8 cellular contexts compared by ENCODE assay signal in the genomic region with DNA sequence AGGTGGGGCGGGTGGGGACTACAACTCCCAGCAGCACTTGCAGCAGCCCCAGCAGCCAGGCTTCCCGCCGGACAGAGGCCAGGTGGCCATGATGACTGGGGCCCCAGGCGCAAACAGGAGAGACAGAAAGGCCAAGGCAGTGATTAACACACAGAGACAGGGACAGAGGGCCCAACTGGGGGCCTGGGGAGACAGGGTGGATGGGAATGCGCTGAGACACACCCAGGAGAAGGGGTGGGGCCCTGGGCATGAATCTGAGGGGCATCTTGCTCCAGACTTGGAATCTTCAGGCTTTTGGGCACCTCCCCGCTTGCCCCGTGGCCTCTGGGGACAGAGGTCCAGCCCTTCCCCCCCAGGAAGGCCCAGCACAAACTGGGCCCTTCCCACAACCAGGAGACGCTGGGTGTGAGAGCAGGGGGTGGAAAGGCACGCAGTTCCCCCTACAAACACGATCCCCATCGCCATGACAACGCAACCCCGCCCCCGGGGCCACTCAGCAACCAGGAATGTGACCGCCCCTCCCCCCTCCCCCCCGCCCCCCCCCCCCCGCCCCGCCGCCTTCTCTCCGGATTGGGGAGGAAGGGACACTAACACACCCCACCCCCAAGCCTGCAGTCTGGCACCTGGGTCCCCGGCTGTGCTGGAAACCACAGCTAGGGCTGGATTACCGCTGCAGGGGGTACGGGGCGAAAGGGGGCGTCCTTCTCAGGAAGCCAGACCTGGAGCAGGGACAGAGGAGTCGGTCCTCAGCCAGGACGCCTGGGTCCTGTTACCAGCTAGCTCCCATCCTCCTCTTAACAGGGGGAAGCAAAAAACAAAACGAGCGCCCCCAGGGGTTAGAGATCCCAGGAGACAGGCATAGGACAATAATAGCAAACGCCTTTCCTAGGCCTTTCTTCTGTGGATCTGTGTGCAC. TPM values are rescaled to one million over a fixed set of nuclear protein-coding genes. Genes with fewer than 3 reads are reported as not detected.
DNase-seq lines count a peak whose midpoint lies in the region; ATAC-seq and TF ChIP-seq lines count a peak whose summit lies in the region.

No MANE protein-coding gene starts in this region.

- H2BK120ac ChIP-seq in IMR-90 (ENCODE audit: low read depth, low read length), result peak overlapping the region; percentile 95

- H2BK20ac ChIP-seq in IMR-90 (ENCODE audit: low read depth, low read length), result peak overlapping the region; percentile 74

- H3K4me1 ChIP-seq in IMR-90 (ENCODE audit: control insufficient read depth, insufficient read depth, low read length) (peaks cover 31% of the 10 kb centered on the region), OCI-LY7 (ENCODE audit: insufficient read depth, low read length, poor library complexity, severe bottlenecking) (peaks cover 44% of the 10 kb centered on the region), foreskin keratinocyte (peaks cover 24% of the 10 kb centered on the region)

- peak; percentile 52 for ATAC-seq in IMR-90 (ENCODE audit: low read depth)
- peak; percentile 53 for ATAC-seq in foreskin keratinocyte
- ATAC-seq in natural killer cell treated with Interleukin-12 subunit alpha and Interleukin-12 subunit beta and Interleukin-15 and Interleukin-18, amount 100 ng/mL, for 72 hours, result peak; percentile 34 to 49
- ATAC-seq in HG03159 (IDR thresholded peaks at IDR 0.05; ENCODE audit: unreplicated experiment), result no peak

- peak overlapping the region; percentile 97 for H3K23ac ChIP-seq in IMR-90 (ENCODE audit: low read depth, low read length)

- no peak; the same call in none of the 2 replicates for TF ChIP-seq POLR2A in IMR-90 (IDR thresholded peaks at IDR 0.05; ENCODE audit: low read depth, low read length)

- H4K8ac ChIP-seq in IMR-90 (ENCODE audit: low read depth in 2 of 2, low read length in 2 of 2), result peak overlapping the region; percentile 96 to 98

- POLR2A ChIA-PET in IMR-90 (lab: Charles Lee; ENCODE audit: unreplicated experiment) (no interaction called here), OCI-LY7 (lab: Charles Lee) (interaction anchor here (1.1 to 1.5 kb wide), 2 partner anchors 18 to 20 kb away, joined by 3 to 6 read pairs; partner anchors contain the start of gene ISG20L2)

- peak; percentile 17; the same call in 1 of the 2 replicates for TF ChIP-seq CTCF in IMR-90 (conservative IDR thresholded peaks at IDR 0.05; ENCODE audit: low read depth, low read length)
- TF ChIP-seq CTCF in OCI-LY7 (conservative IDR thresholded peaks at IDR 0.05; ENCODE audit: low read length), result peak; percentile 71
- peak; percentile 41 for TF ChIP-seq CTCF in foreskin keratinocyte (conservative IDR thresholded peaks at IDR 0.05)
- TF ChIP-seq CTCF in type B pancreatic cell (conservative IDR thresholded peaks at IDR 0.05), result peak; percentile 59

- peak; percentile 65 for DNase-seq in DMS114 treated with DMSO at 0.1 percent for 48 hours (lab: John Stamatoyannopoulos, UW; ENCODE audit: unreplicated experiment)
- DNase-seq in IMR-90, result peak; percentile 90
- peak; percentile 74 for DNase-seq in OCI-LY7 (ENCODE audit: low spot score)
- DNase-seq in activated naive CD4-positive, alpha-beta T cell treated with anti-CD3 and anti-CD28 coated beads, Interleukin-2, amount 50 U/mL, for 16 hours, result peak; percentile 51
- DNase-seq in foreskin keratinocyte, result peak; percentile 79 to 90
- peak; percentile 71 for DNase-seq in natural killer cell treated with Interleukin-12 subunit alpha and Interleukin-12 subunit beta and Interleukin-15 and Interleukin-18, amount 100 ng/mL, for 72 hours (ENCODE audit: low spot score)
- peak; percentile 89 for DNase-seq in type B pancreatic cell (ENCODE audit: extremely low spot score, unreplicated experiment)

- CTCF ChIA-PET in IMR-90 (lab: Yijun Ruan, JAX), result interaction anchor here (1.0 to 1.2 kb wide), 3 partner anchors 17 to 57 kb away, joined by 3 to 4 read pairs (median 4); partner anchors contain the start of gene METTL25B
- CTCF ChIA-PET in OCI-LY7 (lab: Charles Lee; ENCODE audit: unreplicated experiment), result interaction anchor here (1.0 kb wide), 1 partner anchor 21 kb away, joined by 5 read pairs; no protein-coding TSS in a partner anchor

- peaks cover 8% of the 10 kb centered on the region for H3K36me3 Mint-ChIP-seq in natural killer cell treated with Interleukin-12 subunit alpha and Interleukin-12 subunit beta and Interleukin-15 and Interleukin-18, amount 100 ng/mL, for 72 hours
- peaks cover 8% of the 10 kb centered on the region for H3K36me3 Mint-ChIP-seq in type B pancreatic cell

- H2AFZ ChIP-seq in IMR-90 (replicated peaks; ENCODE audit: low read length, poor library complexity) (peak overlapping the region; percentile 79), OCI-LY7 (ENCODE audit: low read length) (no peak overlapping the region)

- H3K4me2 ChIP-seq in IMR-90 (ENCODE audit: low read depth, low read length) (peak overlapping the region; percentile 94), OCI-LY7 (ENCODE audit: low read length) (peak overlapping the region; percentile 99)

- in situ Hi-C loops in IMR-90 (cut with MboI; ENCODE audit: low sequenced_read_pairs), result no loop called here

- H3K9me1 ChIP-seq in IMR-90 (ENCODE audit: insufficient read depth, low read length), result peaks cover 22% of the 10 kb centered on the region; the same call in 1 of the 2 replicates

- no peaks in the 10 kb centered on the region for H3K27me3 Mint-ChIP-seq in natural killer cell treated with Interleukin-12 subunit alpha and Interleukin-12 subunit beta and Interleukin-15 and Interleukin-18, amount 100 ng/mL, for 72 hours
- H3K27me3 Mint-ChIP-seq in type B pancreatic cell, result no peaks in the 10 kb centered on the region

- H3K27ac ChIP-seq in IMR-90 (ENCODE audit: insufficient read depth, low read length) (peak overlapping the region; percentile 95), OCI-LY7 (ENCODE audit: low read depth, low read length, poor library complexity, severe bottlenecking) (peak overlapping the region; percentile 81), foreskin keratinocyte (peak overlapping the region; percentile 100)

- BruUV-seq in IMR-90 (replicated peaks; lab: Mats Ljungman, UMichigan) (no TSS peak), OCI-LY7 (replicated peaks; lab: Mats Ljungman, UMichigan) (no TSS peak)

- peaks cover 58 to 64% of the 10 kb centered on the region in 2 donors for H3K4me1 Mint-ChIP-seq in natural killer cell treated with Interleukin-12 subunit alpha and Interleukin-12 subunit beta and Interleukin-15 and Interleukin-18, amount 100 ng/mL, for 72 hours (ENCODE audit: low read depth in 2 of 2)
- H3K4me1 Mint-ChIP-seq in type B pancreatic cell (ENCODE audit: unreplicated experiment), result peaks cover 39% of the 10 kb centered on the region

- H3K4me3 ChIP-seq in IMR-90 (ENCODE audit: insufficient read depth, low read depth, low read length) (peak overlapping the region; percentile 47), OCI-LY7 (ENCODE audit: low read depth, low read length, poor library complexity, severe bottlenecking) (peak overlapping the region; percentile 85)

- H4K91ac ChIP-seq in IMR-90 (ENCODE audit: insufficient read depth, low read depth, low read length), result peak overlapping the region; percentile 99

- 0 out of 2 replicates have a peak, but pooled peaks cover 11% of the 10 kb centered on the region for H4K20me1 ChIP-seq in IMR-90 (ENCODE audit: insufficient read depth, low read length)
- peaks cover 9% of the 10 kb centered on the region; the same call in 1 of the 2 replicates for H4K20me1 ChIP-seq in OCI-LY7 (ENCODE audit: insufficient read depth, low read length)

- no peaks in the 10 kb centered on the region for H3K9me2 ChIP-seq in OCI-LY7 (ENCODE audit: insufficient read depth, low read length)

- no peaks in the 10 kb centered on the region for H3K27me3 ChIP-seq in IMR-90 (ENCODE audit: control insufficient read depth, insufficient read depth, low read length)
- no peaks in the 10 kb centered on the region for H3K27me3 ChIP-seq in foreskin keratinocyte

- H3K79me1 ChIP-seq in IMR-90 (ENCODE audit: low read depth in 1 of 2, low read length in 2 of 2), result peaks cover 6 to 62% of the 10 kb centered on the region in 2 experiments; a peak in 3 of 4 replicates

- intact Hi-C loops in IMR-90 (cut with micrococcal nuclease), result no loop called here
- intact Hi-C loops in OCI-LY7 (cut with micrococcal nuclease; ENCODE audit: unreplicated experiment), result no loop called here

- peak overlapping the region; percentile 95 for H3K56ac ChIP-seq in IMR-90 (ENCODE audit: extremely low read depth, insufficient read depth, low read length)

- peak overlapping the region; percentile 97 to 100 for H3K27ac Mint-ChIP-seq in natural killer cell treated with Interleukin-12 subunit alpha and Interleukin-12 subunit beta and Interleukin-15 and Interleukin-18, amount 100 ng/mL, for 72 hours
- H3K27ac Mint-ChIP-seq in type B pancreatic cell, result peak overlapping the region; percentile 99

- WGBS in IMR-90 (ENCODE audit: extremely low coverage in 2 of 2, insufficient read length in 1 of 2), 2 experiments, result 0% methylated on average over 1 of the region's 30 CpGs; no CpG with 5 or more reads in 1 of the 2 experiments

- H2AK5ac ChIP-seq in IMR-90 (ENCODE audit: low read depth, low read length), result peak overlapping the region; percentile 98

- H4K5ac ChIP-seq in IMR-90 (ENCODE audit: low read depth, low read length), result peak overlapping the region; percentile 97

- peak overlapping the region; percentile 100 for H2AK9ac ChIP-seq in IMR-90 (replicated peaks; ENCODE audit: low read depth, low read length, poor library complexity)

- H3K4ac ChIP-seq in IMR-90 (ENCODE audit: low read depth, low read length), result peak overlapping the region; percentile 98

- H3K36me3 ChIP-seq in IMR-90 (ENCODE audit: control insufficient read depth, insufficient read depth, low read length) (peaks cover 20% of the 10 kb centered on the region), OCI-LY7 (ENCODE audit: insufficient read depth, low read length) (peaks cover 80% of the 10 kb centered on the region)

- dilution Hi-C loops in IMR-90 (cut with HindIII; ENCODE audit: low sequenced_read_pairs, unreplicated experiment), result no loop called here

- peak overlapping the region; percentile 88 for H3K18ac ChIP-seq in IMR-90 (ENCODE audit: low read depth, low read length)

- peak overlapping the region; percentile 98 for H2BK5ac ChIP-seq in IMR-90 (ENCODE audit: low read depth, low read length, poor library complexity, severe bottlenecking)

- no peaks in the 10 kb centered on the region for H3K9me3 Mint-ChIP-seq in natural killer cell treated with Interleukin-12 subunit alpha and Interleukin-12 subunit beta and Interleukin-15 and Interleukin-18, amount 100 ng/mL, for 72 hours
- no peaks in the 10 kb centered on the region for H3K9me3 Mint-ChIP-seq in type B pancreatic cell

- peak overlapping the region; percentile 99 for H3K14ac ChIP-seq in IMR-90 (replicated peaks; ENCODE audit: low read depth, low read length)

- peaks cover 63% of the 10 kb centered on the region for H3K79me2 ChIP-seq in OCI-LY7 (ENCODE audit: insufficient read depth, low read depth, low read length)

- H3K9ac ChIP-seq in IMR-90 (ENCODE audit: low read depth, low read length), result peak overlapping the region; percentile 79

- peak overlapping the region; percentile 97 for H3K4me3 Mint-ChIP-seq in natural killer cell treated with Interleukin-12 subunit alpha and Interleukin-12 subunit beta and Interleukin-15 and Interleukin-18, amount 100 ng/mL, for 72 hours
- peak overlapping the region; percentile 96 for H3K4me3 Mint-ChIP-seq in type B pancreatic cell

- TF ChIP-seq RAD21 in IMR-90 (IDR thresholded peaks at IDR 0.05; ENCODE audit: low read length), result no peak

- peak overlapping the region; percentile 97; the same call in 2 of the 3 replicates for H2BK15ac ChIP-seq in IMR-90 (ENCODE audit: low read depth, low read length)

- no peaks in the 10 kb centered on the region for H3K9me3 ChIP-seq in IMR-90 (ENCODE audit: control insufficient read depth, insufficient read depth, low read length)
- no peaks in the 10 kb centered on the region for H3K9me3 ChIP-seq in OCI-LY7 (ENCODE audit: low read length)

RNA-seq across cellular contexts. Expression of gene HDGF, which starts 4.5 kb away (rescaled TPM):
- total RNA-seq in IMR-90 (2012; rRNA removed) (94.6 and 145 TPM in 2 replicates), OCI-LY7 (2022) (315 and 329 TPM in 2 replicates), foreskin keratinocyte (430 and 481 TPM in 2 replicates), type B pancreatic cell (ENCODE audit: low replicate concordance) (249 and 270 TPM in 2 replicates)
- polyA plus RNA-seq in IMR-90 (2012; rRNA removed) (102 and 123 TPM in 2 replicates), foreskin keratinocyte (386 and 479 TPM in 2 replicates)
- 53.9 and 99.5 TPM in 2 replicates for polyA plus RNA-seq in IMR-90 (2012; cell fraction: cytosol; rRNA removed)
- 55.8 and 80.7 TPM in 2 replicates for polyA plus RNA-seq in IMR-90 (2012; cell fraction: nucleus; rRNA removed; ENCODE audit: low replicate concordance)
- 291 and 346 TPM in 2 replicates for total RNA-seq in OCI-LY7 (2014; rRNA removed; shearing (Covaris generic))
- 100 to 1,000 TPM; 208 to 308 TPM for total RNA-seq in natural killer cell treated with Interleukin-12 subunit alpha and Interleukin-12 subunit beta and Interleukin-15 and Interleukin-18, amount 100 ng/mL, for 72 hours

RNA-seq across cellular contexts. Expression of gene MRPL24, which starts 6.1 kb away (rescaled TPM):
- total RNA-seq in IMR-90 (2012; rRNA removed) (65.3 and 68.8 TPM in 2 replicates), OCI-LY7 (2022) (49.3 and 56.6 TPM in 2 replicates), foreskin keratinocyte (117 and 145 TPM in 2 replicates), type B pancreatic cell (ENCODE audit: low replicate concordance) (47.4 and 58.6 TPM in 2 replicates)
- polyA plus RNA-seq in IMR-90 (2012; rRNA removed) (94.9 and 99.5 TPM in 2 replicates), foreskin keratinocyte (173 and 199 TPM in 2 replicates)
- polyA plus RNA-seq in IMR-90 (2012; cell fraction: cytosol; rRNA removed), result 81.9 and 119 TPM in 2 replicates
- polyA plus RNA-seq in IMR-90 (2012; cell fraction: nucleus; rRNA removed; ENCODE audit: low replicate concordance), result 30.0 and 38.2 TPM in 2 replicates
- total RNA-seq in OCI-LY7 (2014; rRNA removed; shearing (Covaris generic)), result 55.3 and 69.0 TPM in 2 replicates
- 10 to 100 TPM; 52.9 to 71.2 TPM for total RNA-seq in natural killer cell treated with Interleukin-12 subunit alpha and Interleukin-12 subunit beta and Interleukin-15 and Interleukin-18, amount 100 ng/mL, for 72 hours

RNA-seq across cellular contexts. Expression of gene ISG20L2, which starts 18.4 kb away (rescaled TPM):
- total RNA-seq in IMR-90 (2012; rRNA removed) (13.6 and 17.0 TPM in 2 replicates), OCI-LY7 (2022) (71.3 and 74.1 TPM in 2 replicates), foreskin keratinocyte (31.7 and 32.0 TPM in 2 replicates), type B pancreatic cell (ENCODE audit: low replicate concordance) (35.3 and 42.0 TPM in 2 replicates)
- polyA plus RNA-seq in IMR-90 (2012; rRNA removed) (27.2 and 27.3 TPM in 2 replicates), foreskin keratinocyte (22.3 and 28.6 TPM in 2 replicates)
- polyA plus RNA-seq in IMR-90 (2012; cell fraction: cytosol; rRNA removed), result 11.1 and 15.5 TPM in 2 replicates
- polyA plus RNA-seq in IMR-90 (2012; cell fraction: nucleus; rRNA removed; ENCODE audit: low replicate concordance), result 9.0 and 15.3 TPM in 2 replicates
- total RNA-seq in OCI-LY7 (2014; rRNA removed; shearing (Covaris generic)), result 36.5 and 37.9 TPM in 2 replicates
- total RNA-seq in natural killer cell treated with Interleukin-12 subunit alpha and Interleukin-12 subunit beta and Interleukin-15 and Interleukin-18, amount 100 ng/mL, for 72 hours, result 10 to 100 TPM; 67.5 to 97.5 TPM

RNA-seq across cellular contexts. Expression of gene METTL25B, which starts 18.7 kb away (rescaled TPM):
- total RNA-seq in IMR-90 (2012; rRNA removed) (2.3 and 3.1 TPM in 2 replicates), OCI-LY7 (2022) (45.6 and 54.1 TPM in 2 replicates), foreskin keratinocyte (13.8 and 15.7 TPM in 2 replicates), type B pancreatic cell (ENCODE audit: low replicate concordance) (35.2 and 39.7 TPM in 2 replicates)
- polyA plus RNA-seq in IMR-90 (2012; rRNA removed) (9.6 and 10.1 TPM in 2 replicates), foreskin keratinocyte (19.7 TPM in 2 replicates)
- polyA plus RNA-seq in IMR-90 (2012; cell fraction: cytosol; rRNA removed), result 6.7 and 10.8 TPM in 2 replicates
- 21.6 and 31.1 TPM in 2 replicates for polyA plus RNA-seq in IMR-90 (2012; cell fraction: nucleus; rRNA removed; ENCODE audit: low replicate concordance)
- total RNA-seq in OCI-LY7 (2014; rRNA removed; shearing (Covaris generic)), result 24.7 and 28.0 TPM in 2 replicates
- total RNA-seq in natural killer cell treated with Interleukin-12 subunit alpha and Interleukin-12 subunit beta and Interleukin-15 and Interleukin-18, amount 100 ng/mL, for 72 hours, result 10 to 100 TPM; 33.0 to 37.4 TPM

RNA-seq across cellular contexts. Expression of gene PRCC, which starts 20.4 kb away (rescaled TPM):
- 10.6 and 14.7 TPM in 2 replicates for total RNA-seq in IMR-90 (2012; rRNA removed)
- 52.4 and 59.6 TPM in 2 replicates for polyA plus RNA-seq in IMR-90 (2012; rRNA removed)
- polyA plus RNA-seq in IMR-90 (2012; cell fraction: cytosol; rRNA removed), result 40.8 and 89.5 TPM in 2 replicates
- 36.4 and 48.1 TPM in 2 replicates for polyA plus RNA-seq in IMR-90 (2012; cell fraction: nucleus; rRNA removed; ENCODE audit: low replicate concordance)
- total RNA-seq in OCI-LY7 (2014; rRNA removed; shearing (Covaris generic)), result 53.7 and 54.0 TPM in 2 replicates
- total RNA-seq in OCI-LY7 (2022), result 81.5 and 82.9 TPM in 2 replicates
- total RNA-seq in foreskin keratinocyte, result 37.7 and 43.3 TPM in 2 replicates
- polyA plus RNA-seq in foreskin keratinocyte, result 54.1 and 62.2 TPM in 2 replicates
- total RNA-seq in natural killer cell treated with Interleukin-12 subunit alpha and Interleukin-12 subunit beta and Interleukin-15 and Interleukin-18, amount 100 ng/mL, for 72 hours, result 100 to 1,000 TPM in 1 of 2 donors, 10 to 100 TPM in 1; 86.2 to 116 TPM
- total RNA-seq in type B pancreatic cell (ENCODE audit: low replicate concordance), result 79.1 and 81.8 TPM in 2 replicates

Comparison
In these comparisons a context has a peak if more than half of its experiments do, and no peak if none do; other contexts are left out.
1. CTCF ChIP-seq: peak in every context shown above with its lines; median percentile 71 in OCI-LY7; 59 in type B pancreatic cell; 41 in foreskin keratinocyte; 17 in IMR-90.